8 cellular contexts compared by ENCODE assay signal in the genomic region with DNA sequence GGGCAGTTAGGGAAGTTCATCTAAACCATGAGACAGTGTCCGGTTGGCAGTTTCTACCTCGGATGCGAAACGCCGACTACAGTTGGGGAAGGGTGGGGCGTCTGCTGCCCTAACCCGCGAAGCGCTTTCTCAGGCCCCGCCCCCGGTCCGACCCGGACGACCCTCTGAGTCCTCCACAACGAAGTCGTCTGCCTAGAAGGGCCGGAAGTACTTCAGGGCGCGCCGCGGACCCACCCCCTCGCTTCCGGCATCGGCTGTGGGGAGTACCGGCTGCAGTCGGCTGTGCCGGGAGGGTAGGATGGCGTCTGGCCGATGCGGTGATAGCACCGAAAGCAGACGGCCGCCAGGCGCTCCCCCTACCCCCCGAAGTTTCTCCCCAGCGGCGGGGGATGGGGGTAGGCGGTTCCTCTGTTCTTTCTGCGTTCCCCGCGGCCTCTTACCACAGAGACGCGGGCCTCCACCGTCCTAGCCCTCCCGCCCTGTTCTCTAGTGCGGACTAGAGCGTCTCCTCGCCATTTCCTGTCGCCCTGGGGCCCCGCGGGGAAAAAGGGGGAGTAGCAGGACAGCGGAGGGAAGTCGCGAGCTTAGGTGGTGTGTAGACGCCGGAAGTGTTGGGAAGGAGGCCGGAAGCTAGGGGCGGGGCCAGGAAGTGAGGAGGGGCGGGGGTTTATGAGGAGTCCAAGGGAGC.
DNase-seq lines count a peak whose midpoint lies in the region; ATAC-seq and TF ChIP-seq lines count a peak whose summit lies in the region.

A gene (plus strand): TSS at position 241 of the 688 bp plus-strand sequence. CDS start 719 bp downstream, outside the sequence.

- peak within 1 kb of the TSS; percentile 97 for H3K4me3 Mint-ChIP-seq in memory B cell

- H3K4me3 ChIP-seq in AG04449 (ENCODE audit: low read depth, low read length), result peak within 1 kb of the TSS; percentile 96

- no peak for TF ChIP-seq CTCF in AG04449 (IDR thresholded peaks at IDR 0.05; ENCODE audit: insufficient read depth, low read length, missing control alignments)

- ATAC-seq in HG03469 (IDR thresholded peaks at IDR 0.05; ENCODE audit: unreplicated experiment), result peak; percentile 36
- ATAC-seq in memory B cell (ENCODE audit: low read depth), result peak; percentile 71

- peaks cover 31% of the 10 kb centered on the region for H3K4me1 Mint-ChIP-seq in memory B cell

- peak; percentile 86 for DNase-seq in AG04449 (ENCODE audit: low read depth, low spot score)
- DNase-seq in GM19240 (ENCODE audit: insufficient read length, low spot score), result peak; percentile 59
- peak; percentile 99 for DNase-seq in activated CD4-positive, alpha-beta T cell treated with anti-CD3 and anti-CD28 coated beads for 48 hours
- peak; percentile 98 for DNase-seq in ecto neural progenitor cell (ENCODE audit: low spot score)
- peak; percentile 96 to 99 for DNase-seq in memory B cell (ENCODE audit: low spot score in 2 of 2)
- DNase-seq in stimulated activated CD8-positive, alpha-beta memory T cell treated with anti-CD3 and anti-CD28 coated beads, Interleukin-15, amount 100 ng/mL, for 1 hour (ENCODE audit: low read depth), result peak; percentile 94
- DNase-seq in amniotic stem cell (lab: John Stamatoyannopoulos, UW), result no peak

- no peaks in the 10 kb centered on the region for H3K27me3 Mint-ChIP-seq in memory B cell

- POLR2A ChIA-PET in AG04449 (lab: Yijun Ruan, JAX), result interaction anchor here (0.5 to 5.5 kb wide), 15 partner anchors 12 to 51 kb away, joined by 3 to 40 read pairs (median 5); a partner anchor contains a TSS

- CTCF ChIA-PET in AG04449 (lab: Yijun Ruan, JAX), result interaction anchor here (1.0 to 1.9 kb wide), 4 partner anchors 16 to 38 kb away, joined by 3 to 7 read pairs (median 4); no protein-coding TSS in a partner anchor

- peaks cover 2% of the 10 kb centered on the region for H3K36me3 Mint-ChIP-seq in memory B cell

- H3K27ac Mint-ChIP-seq in memory B cell, result peak within 1 kb of the TSS; percentile 96

- no peaks in the 10 kb centered on the region for H3K9me3 Mint-ChIP-seq in memory B cell
